Comparison of ENCODE assay signal across 17 cellular contexts in genomic region chr2:75676464-75676863, GRCh38. TPM values are rescaled to one million over a fixed set of nuclear protein-coding genes. Genes with fewer than 3 reads are reported as not detected.
DNase-seq lines count a peak whose midpoint lies in the region; ATAC-seq and TF ChIP-seq lines count a peak whose summit lies in the region.
"Had no signal": no experiment of that assay in that cellular context is flagged by ENCODE, and none has a peak within 500 bp of the region (broad histone marks: within the 10 kb centered on the region; RNA-seq: fewer than 3 reads in every experiment).

No MANE protein-coding gene starts in this region.

- H2AFZ ChIP-seq in SK-N-SH (ENCODE audit: low read depth): no peak overlapping the region; the same call in 1 of the 2 replicates
- H2AFZ ChIP-seq: GM23338 had no signal

- DNase-seq in SK-N-SH: no peak
- DNase-seq in OCI-M1 (lab: John Stamatoyannopoulos, UW): peak; percentile 22
- DNase-seq in psoas muscle: no peak
- no peak for DNase-seq in NCI-H524 treated with DMSO at 0.1 percent for 48 hours (lab: John Stamatoyannopoulos, UW)
- no peak for DNase-seq in NCI-H2107 (lab: John Stamatoyannopoulos, UW)
- DNase-seq: AML-193; CD4-positive, alpha-beta memory T cell; DMS79; GF-D8; HCEC 1CT had no signal

- ATAC-seq in SK-N-SH treated with all-trans-retinoic acid at 6 μM for 48 hours (no peak; the same call in 2 of the 3 replicates), psoas muscle (peak in 1 of 4 donors; percentile 6), HG03439 (IDR thresholded peaks at IDR 0.05; ENCODE audit: unreplicated experiment) (no peak)

- WGBS in SK-N-SH (ENCODE audit: low lambda C conversion rate): 87% methylated on average over 3 of the region's 3 CpGs
- WGBS in psoas muscle, 3 donors: 75 to 85% (median 82%) methylated on average over 3 of the region's 3 CpGs

- no peaks in the 10 kb centered on the region for H3K9me3 ChIP-seq in SK-N-SH
- no peaks in the 10 kb centered on the region for H3K9me3 ChIP-seq in endocrine pancreas (ENCODE audit: control insufficient read depth, low read length)
- H3K9me3 ChIP-seq in psoas muscle: no peaks in the 10 kb centered on the region
- H3K9me3 ChIP-seq: A549, BLaER1 had no signal

- no peak overlapping the region for H3K4me2 ChIP-seq in SK-N-SH
- H3K4me2 ChIP-seq: A549, BLaER1, GM23338 had no signal

- H3K36me3 ChIP-seq in SK-N-SH (replicated peaks in 1 of 2; ENCODE audit: control insufficient read depth in 1 of 2, insufficient read depth in 2 of 2, low read length in 1 of 2) (peaks cover 24 to 28% of the 10 kb centered on the region in 2 experiments), endocrine pancreas (ENCODE audit: control insufficient read depth, insufficient read depth, low read length) (peaks cover 4% of the 10 kb centered on the region), psoas muscle (ENCODE audit: insufficient read depth in 1 of 2, low read depth in 1 of 2) (peaks cover 2 to 51% of the 10 kb centered on the region in 2 donors)

- H3K4me1 ChIP-seq in SK-N-SH (ENCODE audit: control insufficient read depth in 1 of 2, insufficient read depth in 2 of 2, low read depth in 1 of 2, low read length in 1 of 2) (peaks cover 0 to 3% of the 10 kb centered on the region in 2 experiments; a peak in 2 of 4 replicates), endocrine pancreas (ENCODE audit: control insufficient read depth, insufficient read depth, low read length) (peaks cover 38% of the 10 kb centered on the region), psoas muscle (peaks cover 33% of the 10 kb centered on the region)
- H3K4me1 ChIP-seq: A549, BLaER1 had no signal

- H3K27me3 ChIP-seq in SK-N-SH (ENCODE audit: insufficient read depth) (no peaks in the 10 kb centered on the region), endocrine pancreas (ENCODE audit: control insufficient read depth, insufficient read depth, low read length) (no peaks in the 10 kb centered on the region), psoas muscle (ENCODE audit: insufficient read depth in 3 of 3, low read length in 2 of 3) (no peaks in the 10 kb centered on the region)
- H3K27me3 ChIP-seq: BLaER1 had no signal

- intact Hi-C loops in psoas muscle (cut with DNase I): loop anchor here in 1 of 2 donors (5.0 kb wide), 1 partner anchor 34 kb away; no protein-coding TSS in a partner anchor

- H3K27ac ChIP-seq in SK-N-SH (ENCODE audit: low read depth in 2 of 2, low read length in 1 of 2): no peak overlapping the region
- H3K27ac ChIP-seq in psoas muscle: peak overlapping the region; percentile 81
- H3K27ac ChIP-seq: 22Rv1, A549, BLaER1 had no signal

- no peak for TF ChIP-seq EP300 in SK-N-SH (IDR thresholded peaks at IDR 0.05; ENCODE audit: borderline replicate concordance in 1 of 2, low read depth in 1 of 2, low read length in 1 of 2)

- H3K9me2 ChIP-seq in SK-N-SH: no peaks in the 10 kb centered on the region

- no peaks in the 10 kb centered on the region for H3F3A ChIP-seq in SK-N-SH (replicated peaks; ENCODE audit: insufficient read depth)

- H3K9ac ChIP-seq in SK-N-SH: no peak overlapping the region
- no peak overlapping the region for H3K9ac ChIP-seq in endocrine pancreas (ENCODE audit: control insufficient read depth, insufficient read depth, low read length)
- H3K9ac ChIP-seq: BLaER1 had no signal

- H4K20me1 ChIP-seq in SK-N-SH (ENCODE audit: insufficient read depth): no peaks in the 10 kb centered on the region
- H4K20me1 ChIP-seq: BLaER1 had no signal

- TF ChIP-seq RAD21 in SK-N-SH (IDR thresholded peaks at IDR 0.05; ENCODE audit: low read length): no peak

- CTCF ChIA-PET in SK-N-SH (lab: Yijun Ruan, JAX): interaction anchor here (0.7 to 3.3 kb wide), 17 partner anchors 9 to 211 kb away, joined by 3 to 23 read pairs (median 4); partner anchors contain the start of gene MRPL19

- peaks cover 3% of the 10 kb centered on the region; the same call in 1 of the 2 replicates for H3K79me2 ChIP-seq in SK-N-SH (ENCODE audit: insufficient read depth)

- TF ChIP-seq CTCF in SK-N-SH (IDR thresholded peaks at IDR 0.05) (no peak), psoas muscle (IDR thresholded peaks at IDR 0.05) (no peak)

- H3K4me3 ChIP-seq in SK-N-SH (ENCODE audit: low read depth in 2 of 2, low read length in 1 of 2) (no peak overlapping the region), endocrine pancreas (ENCODE audit: control insufficient read depth, insufficient read depth, low read length) (peak overlapping the region; percentile 34), psoas muscle (no peak overlapping the region)
- H3K4me3 ChIP-seq: A549, BLaER1, GM23338 had no signal

- POLR2A ChIA-PET in SK-N-SH (lab: Yijun Ruan, JAX): no interaction called here

TF ChIP-seq in SK-N-SH treated with all-trans-retinoic acid at 6 μM for 48 hours, 23 proteins besides CTCF, POLR2A, EP300 and RAD21 (continues in another document):
- TF ChIP-seq ZNF70 (CRISPR knock-in tag; IDR thresholded peaks at IDR 0.05) (no peak), ZNF8 (CRISPR knock-in tag; IDR thresholded peaks at IDR 0.05) (no peak), CREB5 (CRISPR knock-in tag; IDR thresholded peaks at IDR 0.05; ENCODE audit: low read depth) (no peak), ARNTL (CRISPR knock-in tag; IDR thresholded peaks at IDR 0.05; ENCODE audit: borderline replicate concordance, low read depth) (no peak), ESRRG (CRISPR knock-in tag; IDR thresholded peaks at IDR 0.05) (no peak), ZFP3 (CRISPR knock-in tag; IDR thresholded peaks at IDR 0.05) (no peak), POU6F1 (CRISPR knock-in tag; IDR thresholded peaks at IDR 0.05; ENCODE audit: borderline replicate concordance, low read depth) (no peak)

TF ChIP-seq in SK-N-SH, 30 proteins besides CTCF, POLR2A, EP300 and RAD21:
- TF ChIP-seq IRF3 (IDR thresholded peaks at IDR 0.05; ENCODE audit: low read depth, low read length): no peak
- TF ChIP-seq USF1 (IDR thresholded peaks at IDR 0.05; ENCODE audit: borderline replicate concordance, low read depth): no peak
- TF ChIP-seq RXRA (IDR thresholded peaks at IDR 0.05; ENCODE audit: borderline replicate concordance, low read depth): no peak
- no peak for TF ChIP-seq NFIC (IDR thresholded peaks at IDR 0.05; ENCODE audit: borderline replicate concordance)
- TF ChIP-seq NRF1 (IDR thresholded peaks at IDR 0.05; ENCODE audit: low read depth, low read length): no peak
- TF ChIP-seq EZH2phosphoT487 (IDR thresholded peaks at IDR 0.05; ENCODE audit: borderline replicate concordance, low read depth): no peak
- no peak for TF ChIP-seq GABPA (IDR thresholded peaks at IDR 0.05; ENCODE audit: low read depth)
TF ChIP-seq in SK-N-SH: peak in this region for 0.

RNA-seq across cellular contexts. Expression of gene MRPL19, which starts 29.9 kb away (rescaled TPM):
- polyA plus RNA-seq in SK-N-SH (2012; rRNA removed) (15.4 and 18.5 TPM in 2 replicates), psoas muscle (10 to 100 TPM; 32.4 to 88.1 (median 39.5) TPM)
- 24.7 and 39.6 TPM in 2 replicates for polyA plus RNA-seq in SK-N-SH (2012; cell fraction: cytosol; rRNA removed)
- polyA plus RNA-seq in SK-N-SH (2012; cell fraction: nucleus; rRNA removed): 8.2 and 8.3 TPM in 2 replicates
- 10 to 100 TPM; 58.8 to 78.2 (median 71.9) TPM for total RNA-seq in psoas muscle

RNA-seq across cellular contexts. Expression of gene GCFC2, which starts 34.3 kb away (rescaled TPM):
- polyA plus RNA-seq in SK-N-SH (2012; rRNA removed): 7.7 and 8.9 TPM in 2 replicates
- polyA plus RNA-seq in SK-N-SH (2012; cell fraction: cytosol; rRNA removed): 8.0 and 11.2 TPM in 2 replicates
- polyA plus RNA-seq in SK-N-SH (2012; cell fraction: nucleus; rRNA removed): 15.1 and 16.8 TPM in 2 replicates
- 10 to 100 TPM; 13.2 to 31.5 (median 25.3) TPM for total RNA-seq in psoas muscle
- 10 to 100 TPM; 14.2 to 20.2 (median 17.7) TPM for polyA plus RNA-seq in psoas muscle
